In the genomic region with DNA sequence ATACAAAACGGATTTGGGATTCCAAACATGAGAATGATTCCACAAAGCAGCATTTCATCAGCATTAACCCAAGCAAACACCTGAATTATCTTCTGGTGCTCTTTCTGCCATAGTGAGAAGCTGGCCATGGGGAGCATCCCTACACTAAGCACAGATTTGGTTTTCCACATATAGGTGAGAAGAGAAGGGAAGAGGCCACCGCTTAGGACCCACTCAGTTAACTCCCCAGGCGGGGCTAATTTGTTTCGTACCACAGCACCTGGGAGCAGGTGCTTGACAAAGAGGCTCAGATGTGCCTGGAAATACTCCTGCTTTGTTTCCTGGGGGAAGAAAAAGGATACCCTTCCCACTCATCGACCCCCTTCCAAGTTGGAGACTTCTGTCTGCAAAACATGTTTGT, we compare ENCODE assay signal across 8 cellular contexts.
A peak's percentile ranks its signal among the peaks of the same experiment; 100 is the strongest.
DNase-seq lines count a peak whose midpoint lies in the region; ATAC-seq lines count a peak whose summit lies in the region.

No MANE protein-coding gene starts in this region.

- peak; percentile 34 for DNase-seq in NCI-H1436 (lab: John Stamatoyannopoulos, UW)
- no peak for DNase-seq in NCI-H1436 treated with DMSO at 0.1 percent for 48 hours (lab: John Stamatoyannopoulos, UW)
- peak; percentile 77 for DNase-seq in NCI-H146 treated with DMSO at 0.1 percent for 48 hours (lab: John Stamatoyannopoulos, UW; ENCODE audit: unreplicated experiment)
- DNase-seq in caudate nucleus (lab: John Stamatoyannopoulos, UW) = no peak
- DNase-seq in stimulated activated CD4-positive, alpha-beta T cell treated with anti-CD3 and anti-CD28 coated beads, Interleukin-2, amount 100 ng/mL, for 48 hours = no peak
- DNase-seq in OCI-M2 (lab: John Stamatoyannopoulos, UW; ENCODE audit: unreplicated experiment) = no peak

- H3K4me3 Mint-ChIP-seq in stimulated activated memory B cell treated with anti-CD40 and anti-IgM and Interleukin-4, amounts not matched to agents 10 μg/mL and 1 μg/mL and 100 μg/mL, for 72 hours = no peak overlapping the region

- no peak for ATAC-seq in stimulated activated memory B cell treated with anti-CD40 and anti-IgM and Interleukin-4, amounts not matched to agents 10 μg/mL and 1 μg/mL and 100 μg/mL, for 72 hours
- no peak for ATAC-seq in HG03469 (IDR thresholded peaks at IDR 0.05; ENCODE audit: unreplicated experiment)

- no peaks in the 10 kb centered on the region for H3K9me3 Mint-ChIP-seq in stimulated activated memory B cell treated with anti-CD40 and anti-IgM and Interleukin-4, amounts not matched to agents 10 μg/mL and 1 μg/mL and 100 μg/mL, for 72 hours

- peaks cover 42% of the 10 kb centered on the region for H3K36me3 Mint-ChIP-seq in stimulated activated memory B cell treated with anti-CD40 and anti-IgM and Interleukin-4, amounts not matched to agents 10 μg/mL and 1 μg/mL and 100 μg/mL, for 72 hours

- peaks cover 65% of the 10 kb centered on the region for H3K4me1 Mint-ChIP-seq in stimulated activated memory B cell treated with anti-CD40 and anti-IgM and Interleukin-4, amounts not matched to agents 10 μg/mL and 1 μg/mL and 100 μg/mL, for 72 hours

- no peaks in the 10 kb centered on the region for H3K27me3 Mint-ChIP-seq in stimulated activated memory B cell treated with anti-CD40 and anti-IgM and Interleukin-4, amounts not matched to agents 10 μg/mL and 1 μg/mL and 100 μg/mL, for 72 hours

- H3K27ac ChIP-seq in caudate nucleus (ENCODE audit: low read depth, low read length) = peak overlapping the region; percentile 85

- H3K27ac Mint-ChIP-seq in stimulated activated memory B cell treated with anti-CD40 and anti-IgM and Interleukin-4, amounts not matched to agents 10 μg/mL and 1 μg/mL and 100 μg/mL, for 72 hours = peak overlapping the region; percentile 77

Comparison
In these comparisons a context has a peak if more than half of its experiments do, and no peak if none do; other contexts are left out.
1. DNase-seq: peak in NCI-H1436 (single experiment) and NCI-H146 treated with DMSO at 0.1 percent for 48 hours (single experiment); none in NCI-H1436 treated with DMSO at 0.1 percent for 48 hours (single experiment), caudate nucleus (0 of 61), stimulated activated CD4-positive, alpha-beta T cell treated with anti-CD3 and anti-CD28 coated beads, Interleukin-2, amount 100 ng/mL, for 48 hours (0 of 2) and OCI-M2 (single experiment).